Comparison of ENCODE assay signal across 32 cellular contexts in genomic region chr2:95266781-95267430, GRCh38. TPM values are rescaled to one million over a fixed set of nuclear protein-coding genes. Genes with fewer than 3 reads are reported as not detected.
DNase-seq lines count a peak whose midpoint lies in the region; ATAC-seq and TF ChIP-seq lines count a peak whose summit lies in the region.
"Had no signal": no experiment of that assay in that cellular context is flagged by ENCODE, and none has a peak within 500 bp of the region (broad histone marks: within the 10 kb centered on the region; RNA-seq: fewer than 3 reads in every experiment).

No MANE protein-coding gene starts in this region.

- H4K20me1 ChIP-seq in H9 (ENCODE audit: control insufficient read depth, insufficient read depth, insufficient read length) (no peaks in the 10 kb centered on the region), mammary epithelial cell (ENCODE audit: insufficient read depth, low read length) (no peaks in the 10 kb centered on the region)

- H3K4me3 Mint-ChIP-seq in H9 = no peak overlapping the region
- H3K4me3 Mint-ChIP-seq in progenitor cell of endocrine pancreas (ENCODE audit: low read depth) = no peak overlapping the region
- H3K4me3 Mint-ChIP-seq: activated naive CD4-positive, alpha-beta T cell treated with anti-CD3 and anti-CD28 coated beads, Interleukin-2, amount 50 U/mL, for 24 hours; brain; CD4-positive, CD25-positive, alpha-beta regulatory T cell; stimulated activated naive B cell treated with anti-CD40 and anti-IgM and Interleukin-4, amounts not matched to agents 10 μg/mL and 1 μg/mL and 100 μg/mL, for 72 hours; T-helper 17 cell had no signal

- no peak overlapping the region for H2BK12ac ChIP-seq in H9 (ENCODE audit: insufficient read length, low read depth, low read length)

- peaks cover 0 to 6% of the 10 kb centered on the region in 2 experiments; a peak in 2 of 5 replicates for H3K9me3 Mint-ChIP-seq in H9
- H3K9me3 Mint-ChIP-seq in progenitor cell of endocrine pancreas (ENCODE audit: low read depth) = no peaks in the 10 kb centered on the region
- H3K9me3 Mint-ChIP-seq: activated naive CD4-positive, alpha-beta T cell treated with anti-CD3 and anti-CD28 coated beads, Interleukin-2, amount 50 U/mL, for 24 hours; brain; stimulated activated naive B cell treated with anti-CD40 and anti-IgM and Interleukin-4, amounts not matched to agents 10 μg/mL and 1 μg/mL and 100 μg/mL, for 72 hours had no signal

- no peaks in the 10 kb centered on the region for H3K23me2 ChIP-seq in H9 (ENCODE audit: insufficient read length, low read depth, low read length, poor library complexity, severe bottlenecking)

- no peak overlapping the region for H3K27ac ChIP-seq in H9 (ENCODE audit: insufficient read length, low read depth, low read length)
- H3K27ac ChIP-seq in substantia nigra (ENCODE audit: low read depth, low read length, poor library complexity, severe bottlenecking) = no peak overlapping the region
- H3K27ac ChIP-seq in mammary epithelial cell (ENCODE audit: insufficient read depth, low read depth, low read length) = no peak overlapping the region
- H3K27ac ChIP-seq: A549, dorsolateral prefrontal cortex, gastrocnemius medialis, HL-60, PC-9, suprapubic skin had no signal

- no peak for TF ChIP-seq CTCF in H9 (conservative IDR thresholded peaks at IDR 0.05)
- TF ChIP-seq CTCF in progenitor cell of endocrine pancreas (IDR thresholded peaks at IDR 0.05; ENCODE audit: unreplicated experiment) = no peak
- no peak for TF ChIP-seq CTCF in mammary epithelial cell (conservative IDR thresholded peaks at IDR 0.05 in 1 of 2, IDR thresholded peaks at IDR 0.05 in 1 of 2; ENCODE audit: extremely low read depth in 1 of 2, insufficient read depth in 1 of 2, low read depth in 1 of 2, low read length in 2 of 2)

- BruUV-seq in mammary epithelial cell (replicated peaks; lab: Mats Ljungman, UMichigan) = no TSS peak

- H2BK20ac ChIP-seq in H9 (ENCODE audit: low read depth, low read length, poor library complexity, severe bottlenecking) = no peak overlapping the region

- H3K9ac ChIP-seq in H9 (ENCODE audit: extremely low read depth, insufficient read length, low read length) (no peak overlapping the region), mammary epithelial cell (ENCODE audit: insufficient read depth, low read length) (no peak overlapping the region)

- H3K79me2 ChIP-seq in H9 (ENCODE audit: insufficient read depth, low read length) (no peaks in the 10 kb centered on the region), mammary epithelial cell (ENCODE audit: insufficient read depth, low read length) (no peaks in the 10 kb centered on the region)

- H2AFZ ChIP-seq in H9 (ENCODE audit: low read length) (no peak overlapping the region), mammary epithelial cell (ENCODE audit: low read depth, low read length) (no peak overlapping the region)
- H2AFZ ChIP-seq: PC-9 had no signal

- no peaks in the 10 kb centered on the region for H3K79me1 ChIP-seq in H9 (ENCODE audit: insufficient read depth, low read depth, low read length, poor library complexity, severe bottlenecking)

- H2AK5ac ChIP-seq in H9 (ENCODE audit: insufficient read length, low read length) = no peak overlapping the region

- no peak overlapping the region for H3K4ac ChIP-seq in H9 (ENCODE audit: low read depth, low read length)

- peak; percentile 33 for DNase-seq in activated CD8-positive, alpha-beta memory T cell treated with anti-CD3 and anti-CD28 coated beads, Interleukin-2, amount 50 U/mL, for 48 hours
- no peak for DNase-seq in activated CD8-positive, alpha-beta memory T cell treated with anti-CD3 and anti-CD28 coated beads, Interleukin-2, amount 50 U/mL, for 4 hours
- DNase-seq in H9 (peak; percentile 15), left lobe of liver (ENCODE audit: low spot score) (peak; percentile 35), progenitor cell of endocrine pancreas (ENCODE audit: low spot score, unreplicated experiment) (peak; percentile 5), SKM-1 (lab: John Stamatoyannopoulos, UW; ENCODE audit: unreplicated experiment) (no peak), substantia nigra (lab: John Stamatoyannopoulos, UW) (no peak), mammary epithelial cell (no peak)
- DNase-seq: amniotic stem cell; Calu3; CD4-positive, CD25-positive, alpha-beta regulatory T cell; DMS79; gastrocnemius medialis; GDM1; NCI-H1417; NCI-H2081 treated with DMSO at 0.1 percent for 48 hours; NCI-H345; NCI-H69; nucleus accumbens; PC-9; stimulated activated naive B cell treated with anti-CD40 and anti-IgM and Interleukin-4, amounts not matched to agents 10 μg/mL and 1 μg/mL and 100 μg/mL, for 72 hours; T-helper 17 cell had no signal

- WGBS in H9 (ENCODE audit: extremely low coverage, insufficient read length, low lambda C conversion rate) = no CpG with 5 or more reads among the region's 10 CpGs
- WGBS in mammary epithelial cell (ENCODE audit: low coverage, missing lambda C conversion rate) = 90% methylated on average over 6 of the region's 10 CpGs

- in situ Hi-C loops in mammary epithelial cell (cut with MboI; ENCODE audit: low sequenced_read_pairs in 2 of 2) = no loop called here

- dilution Hi-C loops in mammary epithelial cell (cut with HindIII; ENCODE audit: low sequenced_read_pairs) = no loop called here

- no peak overlapping the region for H4K91ac ChIP-seq in H9 (ENCODE audit: insufficient read length, low read depth, low read length)

- H3K9me3 ChIP-seq in H9 (ENCODE audit: control insufficient read depth, low read depth, low read length) (no peaks in the 10 kb centered on the region), mammary epithelial cell (replicated peaks; ENCODE audit: insufficient read depth, low read length) (no peaks in the 10 kb centered on the region)
- H3K9me3 ChIP-seq: gastrocnemius medialis, suprapubic skin had no signal

- no peak overlapping the region for H2BK5ac ChIP-seq in H9 (ENCODE audit: insufficient read length, low read length)

- no peak overlapping the region for H3K18ac ChIP-seq in H9 (ENCODE audit: insufficient read length, low read depth, low read length)

- intact Hi-C loops in mammary epithelial cell (cut with micrococcal nuclease) = no loop called here

- H3K4me2 ChIP-seq in H9 (ENCODE audit: insufficient read depth, insufficient read length, low read length) (no peak overlapping the region), mammary epithelial cell (ENCODE audit: insufficient read depth, low read depth, low read length) (no peak overlapping the region)
- H3K4me2 ChIP-seq: A549, PC-9 had no signal

- H3K27me3 Mint-ChIP-seq in H9 (ENCODE audit: low read depth) = no peaks in the 10 kb centered on the region; the same call in none of the 2 replicates
- no peaks in the 10 kb centered on the region for H3K27me3 Mint-ChIP-seq in progenitor cell of endocrine pancreas
- H3K27me3 Mint-ChIP-seq: activated naive CD4-positive, alpha-beta T cell treated with anti-CD3 and anti-CD28 coated beads, Interleukin-2, amount 50 U/mL, for 24 hours; brain; CD4-positive, CD25-positive, alpha-beta regulatory T cell; stimulated activated naive B cell treated with anti-CD40 and anti-IgM and Interleukin-4, amounts not matched to agents 10 μg/mL and 1 μg/mL and 100 μg/mL, for 72 hours had no signal

- no peak overlapping the region for H3K56ac ChIP-seq in H9 (ENCODE audit: insufficient read length, low read depth, low read length)

- peaks cover 0 to under 1% of the 10 kb centered on the region in 2 experiments; a peak in 2 of 4 replicates for H3K4me1 Mint-ChIP-seq in H9
- H3K4me1 Mint-ChIP-seq in progenitor cell of endocrine pancreas (ENCODE audit: low read depth) = no peaks in the 10 kb centered on the region
- H3K4me1 Mint-ChIP-seq: activated naive CD4-positive, alpha-beta T cell treated with anti-CD3 and anti-CD28 coated beads, Interleukin-2, amount 50 U/mL, for 24 hours; CD4-positive, CD25-positive, alpha-beta regulatory T cell; T-helper 17 cell had no signal

- H3K4me1 ChIP-seq in H9 (ENCODE audit: insufficient read depth, low read length) = no peaks in the 10 kb centered on the region
- H3K4me1 ChIP-seq in mammary epithelial cell (ENCODE audit: insufficient read depth, low read length) = peaks cover 5% of the 10 kb centered on the region
- H3K4me1 ChIP-seq: A549, gastrocnemius medialis had no signal

- ATAC-seq in left lobe of liver = no peak
- ATAC-seq: A549; activated CD4-positive, CD25-positive, alpha-beta regulatory T cell treated with anti-CD3 and anti-CD28 coated beads, Interleukin-2, amount 50 U/mL, for 24 hours; gastrocnemius medialis; HCT116; Right ventricle myocardium inferior; SK-N-SH treated with all-trans-retinoic acid at 6 μM for 48 hours; stimulated activated naive B cell treated with anti-CD40 and anti-IgM and Interleukin-4, amounts not matched to agents 10 μg/mL and 1 μg/mL and 100 μg/mL, for 72 hours; T-helper 17 cell had no signal

- H3K36me3 Mint-ChIP-seq in H9 (ENCODE audit: insufficient read depth in 1 of 3, low read depth in 3 of 3) = no peaks in the 10 kb centered on the region
- H3K36me3 Mint-ChIP-seq in progenitor cell of endocrine pancreas (ENCODE audit: insufficient read depth) = no peaks in the 10 kb centered on the region
- H3K36me3 Mint-ChIP-seq: activated naive CD4-positive, alpha-beta T cell treated with anti-CD3 and anti-CD28 coated beads, Interleukin-2, amount 50 U/mL, for 24 hours; brain; CD4-positive, CD25-positive, alpha-beta regulatory T cell; stimulated activated naive B cell treated with anti-CD40 and anti-IgM and Interleukin-4, amounts not matched to agents 10 μg/mL and 1 μg/mL and 100 μg/mL, for 72 hours had no signal

- H3K27me3 ChIP-seq in H9 (ENCODE audit: insufficient read depth, low read length) (no peaks in the 10 kb centered on the region), mammary epithelial cell (ENCODE audit: insufficient read depth, low read length) (no peaks in the 10 kb centered on the region)
- H3K27me3 ChIP-seq: dorsolateral prefrontal cortex, gastrocnemius medialis, suprapubic skin had no signal

- no peaks in the 10 kb centered on the region for H3K36me3 ChIP-seq in mammary epithelial cell (ENCODE audit: insufficient read depth, low read length)
- H3K36me3 ChIP-seq: gastrocnemius medialis, suprapubic skin had no signal

- no peak overlapping the region for H4K5ac ChIP-seq in H9 (ENCODE audit: insufficient read length, low read depth, low read length)

- H3K14ac ChIP-seq in H9 (ENCODE audit: insufficient read depth, low read length) = no peak overlapping the region; the same call in 1 of the 2 replicates

- no peak overlapping the region for H3K23ac ChIP-seq in H9 (ENCODE audit: insufficient read length, low read depth, low read length)

- H4K8ac ChIP-seq in H9 (replicated peaks; ENCODE audit: insufficient read length, low read depth, low read length) = no peak overlapping the region

- H2BK120ac ChIP-seq in H9 (ENCODE audit: low read depth, low read length, poor library complexity, severe bottlenecking) = no peak overlapping the region

- no peak overlapping the region for H3K4me3 ChIP-seq in mammary epithelial cell (replicated peaks in 1 of 3; ENCODE audit: insufficient read depth in 1 of 3, low read depth in 2 of 3, low read length in 3 of 3)
- H3K4me3 ChIP-seq: A549, dorsolateral prefrontal cortex, gastrocnemius medialis, PC-9, suprapubic skin had no signal

- no peak overlapping the region for H3K27ac Mint-ChIP-seq in H9
- no peak overlapping the region for H3K27ac Mint-ChIP-seq in progenitor cell of endocrine pancreas
- H3K27ac Mint-ChIP-seq: activated naive CD4-positive, alpha-beta T cell treated with anti-CD3 and anti-CD28 coated beads, Interleukin-2, amount 50 U/mL, for 24 hours; brain; CD4-positive, CD25-positive, alpha-beta regulatory T cell; stimulated activated naive B cell treated with anti-CD40 and anti-IgM and Interleukin-4, amounts not matched to agents 10 μg/mL and 1 μg/mL and 100 μg/mL, for 72 hours; T-helper 17 cell had no signal

- CTCF ChIA-PET in mammary epithelial cell (lab: Charles Lee; ENCODE audit: low non-redundant PET) = no interaction called here

- no peak overlapping the region for H3T11ph ChIP-seq in H9 (ENCODE audit: low read length)

- no peak overlapping the region for H2BK15ac ChIP-seq in H9 (ENCODE audit: low read depth, low read length)

RNA-seq across cellular contexts. Expression of gene PROM2, which starts 7.3 kb away (rescaled TPM):
- total RNA-seq in H9 (2021) (3.1 and 4.0 TPM in 2 replicates), left lobe of liver (1.1 TPM), progenitor cell of endocrine pancreas (14.2 and 16.9 TPM in 2 replicates), mammary epithelial cell (10 to 100 TPM; 27.3 to 73.5 TPM)
- 48.8 TPM for polyA plus RNA-seq in mammary epithelial cell
- 88.2 TPM for polyA minus RNA-seq in mammary epithelial cell
- polyA plus RNA-seq: CD4-positive, CD25-positive, alpha-beta regulatory T cell had no signal

RNA-seq across cellular contexts. Expression of gene KCNIP3, which starts 30.2 kb away (rescaled TPM):
- total RNA-seq in H9 (2021) (1.5 TPM in 2 replicates), left lobe of liver (1.6 TPM), progenitor cell of endocrine pancreas (4.3 and 6.3 TPM in 2 replicates), mammary epithelial cell (10 to 100 TPM in 1 of 2 donors, 1 to 10 TPM in 1; 4.8 to 14.8 TPM)
- 5.4 TPM for polyA plus RNA-seq in mammary epithelial cell
- polyA minus RNA-seq in mammary epithelial cell = 3.7 TPM
- total RNA-seq: CD4-positive, CD25-positive, alpha-beta regulatory T cell; T-helper 17 cell had no signal
- polyA plus RNA-seq: CD4-positive, CD25-positive, alpha-beta regulatory T cell had no signal

RNA-seq across cellular contexts. Expression of gene ZNF892, which starts 59.6 kb away (rescaled TPM):
- total RNA-seq in H9 (2021) (13.2 and 13.3 TPM in 2 replicates), left lobe of liver (1.3 TPM), progenitor cell of endocrine pancreas (18.0 and 18.4 TPM in 2 replicates), mammary epithelial cell (10 to 100 TPM in 1 of 2 donors, 1 to 10 TPM in 1; 4.8 to 12.0 TPM)
- polyA plus RNA-seq in mammary epithelial cell = 1.8 TPM
- polyA minus RNA-seq in mammary epithelial cell = 3.9 TPM

Comparison
In these comparisons a context has a peak if more than half of its experiments do, and no peak if none do; other contexts are left out.
1. DNase-seq: peak in activated CD8-positive, alpha-beta memory T cell treated with anti-CD3 and anti-CD28 coated beads, Interleukin-2, amount 50 U/mL, for 48 hours (single experiment), H9 (single experiment), left lobe of liver (single experiment) and progenitor cell of endocrine pancreas (single experiment); none in activated CD8-positive, alpha-beta memory T cell treated with anti-CD3 and anti-CD28 coated beads, Interleukin-2, amount 50 U/mL, for 4 hours (single experiment), SKM-1 (single experiment), substantia nigra (0 of 49) and mammary epithelial cell (single experiment).